In genomic region chr3:104908761-104909160, GRCh38 we compare ENCODE assay signal across 9 cellular contexts.
DNase-seq lines count a peak whose midpoint lies in the region; ATAC-seq and TF ChIP-seq lines count a peak whose summit lies in the region.
"Had no signal": no experiment of that assay in that cellular context is flagged by ENCODE, and none has a peak within 500 bp of the region (broad histone marks: within the 10 kb centered on the region; RNA-seq: fewer than 3 reads in every experiment).

No MANE protein-coding gene starts in this region.

- no TSS peak for BruUV-seq in mammary epithelial cell (replicated peaks; lab: Mats Ljungman, UMichigan)
- BruUV-seq in Calu3 (replicated peaks; lab: Mats Ljungman, UMichigan), result no TSS peak

- no peak for TF ChIP-seq CTCF in mammary epithelial cell (conservative IDR thresholded peaks at IDR 0.05 in 1 of 2, IDR thresholded peaks at IDR 0.05 in 1 of 2; ENCODE audit: extremely low read depth in 1 of 2, insufficient read depth in 1 of 2, low read depth in 1 of 2, low read length in 2 of 2)
- no peak for TF ChIP-seq CTCF in breast epithelium (IDR thresholded peaks at IDR 0.05)
- no peak for TF ChIP-seq CTCF in epithelial cell of esophagus (IDR thresholded peaks at IDR 0.05; ENCODE audit: insufficient read depth, low read depth, low read length, missing control alignments)
- TF ChIP-seq CTCF in Calu3 (IDR thresholded peaks at IDR 0.05; ENCODE audit: unreplicated experiment), result no peak
- TF ChIP-seq CTCF in transverse colon (IDR thresholded peaks at IDR 0.05), result no peak

- H3K27me3 ChIP-seq in mammary epithelial cell (ENCODE audit: insufficient read depth, low read length) (no peaks in the 10 kb centered on the region), breast epithelium (no peaks in the 10 kb centered on the region), transverse colon (no peaks in the 10 kb centered on the region)

- dilution Hi-C loops in mammary epithelial cell (cut with HindIII; ENCODE audit: low sequenced_read_pairs), result no loop called here

- H4K20me1 ChIP-seq in mammary epithelial cell (ENCODE audit: insufficient read depth, low read length), result no peaks in the 10 kb centered on the region

- H3K36me3 Mint-ChIP-seq in Calu3 (ENCODE audit: insufficient read depth, unreplicated experiment), result no peaks in the 10 kb centered on the region
- H3K36me3 Mint-ChIP-seq: naive thymus-derived CD8-positive, alpha-beta T cell had no signal

- DNase-seq in mammary epithelial cell (peak; percentile 13), breast epithelium (ENCODE audit: low spot score in 2 of 2) (no peak), NCI-H526 (lab: John Stamatoyannopoulos, UW) (peak; percentile 90 to 91), epithelial cell of esophagus (ENCODE audit: low read depth) (peak; percentile 62), Calu3 (no peak), transverse colon (no peak)
- DNase-seq in stimulated activated CD4-positive, alpha-beta T cell treated with anti-CD3 and anti-CD28 coated beads, Interleukin-4, amount 100 ng/mL, for 24 hours, result no peak
- DNase-seq: naive thymus-derived CD8-positive, alpha-beta T cell had no signal

- H3K27me3 Mint-ChIP-seq in Calu3 (ENCODE audit: unreplicated experiment), result no peaks in the 10 kb centered on the region
- H3K27me3 Mint-ChIP-seq: naive thymus-derived CD8-positive, alpha-beta T cell had no signal

- no peak overlapping the region for H3K9ac ChIP-seq in mammary epithelial cell (ENCODE audit: insufficient read depth, low read length)

- WGBS in mammary epithelial cell (ENCODE audit: low coverage, missing lambda C conversion rate), result 13% methylated on average over 2 of the region's 2 CpGs
- 49 to 100% methylated on average over 1 to 2 of the region's 2 CpGs for WGBS in transverse colon (ENCODE audit: low coverage in 1 of 2), 2 donors

- ATAC-seq in GM21423 (IDR thresholded peaks at IDR 0.05; ENCODE audit: unreplicated experiment), result no peak
- ATAC-seq: naive thymus-derived CD8-positive, alpha-beta T cell had no signal

- H3K79me2 ChIP-seq in mammary epithelial cell (ENCODE audit: insufficient read depth, low read length), result no peaks in the 10 kb centered on the region

- peak overlapping the region; percentile 56 for H3K4me2 ChIP-seq in mammary epithelial cell (ENCODE audit: insufficient read depth, low read depth, low read length)

- no peak overlapping the region for H3K4me3 Mint-ChIP-seq in Calu3 (ENCODE audit: low read depth, unreplicated experiment)
- H3K4me3 Mint-ChIP-seq: naive thymus-derived CD8-positive, alpha-beta T cell had no signal

- CTCF ChIA-PET in mammary epithelial cell (lab: Charles Lee; ENCODE audit: low non-redundant PET) (no interaction called here), Calu3 (lab: Charles Lee) (no interaction called here)

- H3K36me3 ChIP-seq in mammary epithelial cell (ENCODE audit: insufficient read depth, low read length) (no peaks in the 10 kb centered on the region), breast epithelium (no peaks in the 10 kb centered on the region), transverse colon (no peaks in the 10 kb centered on the region)

- no peaks in the 10 kb centered on the region for H3K4me1 Mint-ChIP-seq in Calu3 (ENCODE audit: low read depth, unreplicated experiment)
- H3K4me1 Mint-ChIP-seq: naive thymus-derived CD8-positive, alpha-beta T cell had no signal

- H3K9me3 ChIP-seq in mammary epithelial cell (replicated peaks; ENCODE audit: insufficient read depth, low read length), result peaks cover 5% of the 10 kb centered on the region
- peaks cover 0 to 4% of the 10 kb centered on the region in 2 donors for H3K9me3 ChIP-seq in breast epithelium
- H3K9me3 ChIP-seq in transverse colon, result no peaks in the 10 kb centered on the region

- H3K4me3 ChIP-seq in mammary epithelial cell (replicated peaks in 1 of 3; ENCODE audit: insufficient read depth in 1 of 3, low read depth in 2 of 3, low read length in 3 of 3), result no peak overlapping the region
- H3K4me3 ChIP-seq in breast epithelium, result no peak overlapping the region
- no peak overlapping the region for H3K4me3 ChIP-seq in epithelial cell of esophagus (ENCODE audit: low read length)
- no peak overlapping the region for H3K4me3 ChIP-seq in transverse colon

- peak overlapping the region; percentile 92 for H2AFZ ChIP-seq in mammary epithelial cell (ENCODE audit: low read depth, low read length)

- TF ChIP-seq POLR2A in breast epithelium (IDR thresholded peaks at IDR 0.05), result no peak
- no peak for TF ChIP-seq POLR2A in transverse colon (IDR thresholded peaks at IDR 0.05)

- no peak overlapping the region for H3K27ac Mint-ChIP-seq in Calu3 (ENCODE audit: unreplicated experiment)
- H3K27ac Mint-ChIP-seq: naive thymus-derived CD8-positive, alpha-beta T cell had no signal

- H3K27ac ChIP-seq in mammary epithelial cell (ENCODE audit: insufficient read depth, low read depth, low read length) (peak overlapping the region; percentile 46), breast epithelium (no peak overlapping the region), transverse colon (no peak overlapping the region)

- no peak for TF ChIP-seq EP300 in transverse colon (IDR thresholded peaks at IDR 0.05; ENCODE audit: low read depth)

- intact Hi-C loops in mammary epithelial cell (cut with micrococcal nuclease), result loop anchor here (2.0 kb wide), 1 partner anchor 458 kb away; the partner anchor contains the start of gene ALCAM
- intact Hi-C loops in breast epithelium (cut with DNase I; ENCODE audit: low total_unique reads), result no loop called here
- intact Hi-C loops in Calu3 (cut with micrococcal nuclease; ENCODE audit: unreplicated experiment), result no loop called here
- intact Hi-C loops in transverse colon (cut with DNase I; ENCODE audit: low total_unique reads), result no loop called here

- H3K4me1 ChIP-seq in mammary epithelial cell (ENCODE audit: insufficient read depth, low read length) (peaks cover 5% of the 10 kb centered on the region), breast epithelium (no peaks in the 10 kb centered on the region), transverse colon (no peaks in the 10 kb centered on the region)

- H3K9me3 Mint-ChIP-seq in Calu3 (ENCODE audit: low read depth, unreplicated experiment), result no peaks in the 10 kb centered on the region

- in situ Hi-C loops in mammary epithelial cell (cut with MboI; ENCODE audit: low sequenced_read_pairs in 2 of 2) (loop anchor here in 1 of 2 donors (25.0 kb wide), 1 partner anchor 454 kb away; the partner anchor contains the start of gene ALCAM), transverse colon (cut with MboI; ENCODE audit: low pct_ligation_motif_present in 1 of 4, low pct_unique_long_range_greater_than_20kb in 1 of 4, low sequenced_read_pairs in 3 of 4) (no loop called here)

Comparison
In these comparisons a context has a peak if more than half of its experiments do, and no peak if none do; other contexts are left out.
1. DNase-seq: peak in mammary epithelial cell (single experiment), NCI-H526 (2 of 2) and epithelial cell of esophagus (single experiment); none in breast epithelium (0 of 2), Calu3 (single experiment), stimulated activated CD4-positive, alpha-beta T cell treated with anti-CD3 and anti-CD28 coated beads, Interleukin-4, amount 100 ng/mL, for 24 hours (single experiment) and transverse colon (single experiment).